Comparison of ENCODE assay signal across 8 cellular contexts in the genomic region with DNA sequence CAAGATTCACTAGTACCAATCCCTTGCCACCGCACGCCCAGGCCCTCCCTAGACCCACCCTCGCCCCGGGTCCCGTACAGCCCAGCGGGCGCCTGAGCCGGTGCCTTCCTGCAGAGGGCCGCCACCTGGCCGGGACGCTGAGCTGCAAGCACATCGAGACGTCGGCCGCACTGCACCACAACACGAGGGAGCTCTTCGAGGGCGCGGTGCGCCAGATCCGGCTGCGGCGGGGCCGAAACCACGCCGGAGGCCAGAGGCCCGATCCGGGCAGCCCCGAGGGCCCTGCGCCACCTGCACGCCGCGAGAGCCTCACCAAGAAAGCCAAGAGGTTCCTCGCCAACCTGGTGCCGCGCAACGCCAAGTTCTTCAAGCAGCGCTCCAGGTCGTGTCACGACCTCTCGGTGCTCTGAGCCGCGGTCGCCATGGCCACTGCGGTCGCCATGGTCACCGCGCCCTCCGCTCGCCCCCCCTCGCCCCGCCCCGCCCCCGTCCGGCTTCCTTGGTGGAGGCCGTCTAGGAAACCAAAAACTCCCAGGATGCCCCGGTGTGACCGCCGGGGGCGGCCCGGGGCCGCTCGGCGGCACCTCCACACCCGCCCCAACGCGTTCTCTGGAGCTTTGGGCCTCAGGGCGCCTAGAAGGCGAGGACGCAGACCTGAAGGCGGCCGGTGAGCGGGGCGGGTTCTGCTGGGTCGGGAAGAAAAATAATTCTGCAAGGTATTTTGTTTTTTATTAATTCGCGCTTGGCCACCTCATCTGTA. TPM values are rescaled to one million over a fixed set of nuclear protein-coding genes. Genes with fewer than 3 reads are reported as not detected.
DNase-seq lines count a peak whose midpoint lies in the region; ATAC-seq and TF ChIP-seq lines count a peak whose summit lies in the region.

No MANE protein-coding gene starts in this region.

- intact Hi-C loops in ascending aorta (cut with DNase I): loop anchor here (1.0 kb wide), 1 partner anchor 14 kb away; no protein-coding TSS in a partner anchor

- DNase-seq in DMS53 (lab: John Stamatoyannopoulos, UW): peak; percentile 90
- peak; percentile 94 for DNase-seq in Karpas-422
- peak; percentile 53 for DNase-seq in T follicular helper cell (ENCODE audit: low read depth)
- peak in 1 of 2 donors; percentile 88 for DNase-seq in ascending aorta (ENCODE audit: low spot score in 2 of 2)
- DNase-seq in stimulated activated CD4-positive, alpha-beta T cell treated with anti-CD3 and anti-CD28 coated beads, Interleukin-12 subunit alpha, Interleukin-12 subunit beta, amount 100 ng/mL, for 24 hours (ENCODE audit: low read depth in 2 of 2): peak; percentile 33 to 66
- DNase-seq in SIG-M5 treated with dmso at 0.1 percent for 504 hours (lab: John Stamatoyannopoulos, UW; ENCODE audit: unreplicated experiment): no peak

- H3K79me2 ChIP-seq in Karpas-422 (ENCODE audit: low read length): no peaks in the 10 kb centered on the region

- peak overlapping the region; percentile 88 for H3K4me2 ChIP-seq in Karpas-422 (ENCODE audit: low read depth, low read length, poor library complexity, severe bottlenecking)

- no peaks in the 10 kb centered on the region for H3K9me2 ChIP-seq in Karpas-422 (replicated peaks; ENCODE audit: insufficient read depth, low read length)

- no peaks in the 10 kb centered on the region for H3K9me3 ChIP-seq in Karpas-422 (ENCODE audit: low read length)
- no peaks in the 10 kb centered on the region for H3K9me3 ChIP-seq in ascending aorta
- H3K9me3 ChIP-seq in iPS-15b (ENCODE audit: control insufficient read depth, insufficient read depth, low read length): no peaks in the 10 kb centered on the region

- H3K36me3 ChIP-seq in Karpas-422 (ENCODE audit: insufficient read depth, low read length): no peaks in the 10 kb centered on the region
- H3K36me3 ChIP-seq in ascending aorta: no peaks in the 10 kb centered on the region
- H3K36me3 ChIP-seq in iPS-15b (ENCODE audit: control insufficient read depth, insufficient read depth, low read length): no peaks in the 10 kb centered on the region

- peaks cover 4% of the 10 kb centered on the region; the same call in 1 of the 2 replicates for H3K27me3 ChIP-seq in Karpas-422 (ENCODE audit: low read length)
- H3K27me3 ChIP-seq in ascending aorta: no peaks in the 10 kb centered on the region
- H3K27me3 ChIP-seq in iPS-15b (ENCODE audit: control insufficient read depth, insufficient read depth, low read length): peaks cover 32% of the 10 kb centered on the region

- peak overlapping the region; percentile 72 for H2AFZ ChIP-seq in Karpas-422 (ENCODE audit: low read length)

- H3K27ac ChIP-seq in Karpas-422 (ENCODE audit: low read length) (peak overlapping the region; percentile 95), ascending aorta (peak overlapping the region; percentile 22 to 59)

- H3K4me3 ChIP-seq in Karpas-422 (ENCODE audit: low read length) (peak overlapping the region; percentile 65), ascending aorta (peak overlapping the region; percentile 53 to 68), iPS-15b (ENCODE audit: low read depth, low read length) (peak overlapping the region; percentile 64)

- H4K20me1 ChIP-seq in Karpas-422 (ENCODE audit: insufficient read depth, low read depth, low read length): peaks cover 15% of the 10 kb centered on the region; the same call in 1 of the 2 replicates

- H3K4me1 ChIP-seq in Karpas-422 (ENCODE audit: low read length) (peaks cover 80% of the 10 kb centered on the region), ascending aorta (peaks cover 3 to 5% of the 10 kb centered on the region in 2 donors), iPS-15b (ENCODE audit: control insufficient read depth, insufficient read depth, low read length) (peaks cover 18% of the 10 kb centered on the region)

- peak; percentile 36 for ATAC-seq in GM21515 (IDR thresholded peaks at IDR 0.05; ENCODE audit: unreplicated experiment)

- H3K9ac ChIP-seq in Karpas-422 (ENCODE audit: low read length) (peak overlapping the region; percentile 68), iPS-15b (ENCODE audit: low read depth, low read length) (peak overlapping the region; percentile 62)

- TF ChIP-seq CTCF in ascending aorta (IDR thresholded peaks at IDR 0.05): no peak

RNA-seq across cellular contexts. Expression of gene REM2, which starts 3.7 kb away (rescaled TPM):
- total RNA-seq in Karpas-422 (2014; rRNA removed; shearing (Covaris generic); ENCODE audit: low replicate concordance): 0.51 TPM in 1 of 2 replicates, not detected in the other
- total RNA-seq in ascending aorta: 1.9 TPM

RNA-seq across cellular contexts. Expression of gene LRP10, which starts 15.1 kb away (rescaled TPM):
- 34.3 and 43.1 TPM in 2 replicates for total RNA-seq in Karpas-422 (2014; rRNA removed; shearing (Covaris generic); ENCODE audit: low replicate concordance)
- 214 TPM for total RNA-seq in ascending aorta

RNA-seq across cellular contexts. Expression of gene RBM23, which starts 32.3 kb away (rescaled TPM):
- total RNA-seq in Karpas-422 (2014; rRNA removed; shearing (Covaris generic); ENCODE audit: low replicate concordance): 67.7 and 79.1 TPM in 2 replicates
- total RNA-seq in ascending aorta: 113 TPM

RNA-seq across cellular contexts. Expression of gene PRMT5, which starts 42.5 kb away (rescaled TPM):
- 116 and 152 TPM in 2 replicates for total RNA-seq in Karpas-422 (2014; rRNA removed; shearing (Covaris generic); ENCODE audit: low replicate concordance)
- 118 TPM for total RNA-seq in ascending aorta

RNA-seq across cellular contexts. Expression of gene MMP14, which starts 50.3 kb away (rescaled TPM):
- total RNA-seq in Karpas-422 (2014; rRNA removed; shearing (Covaris generic); ENCODE audit: low replicate concordance): 0.72 and 1.9 TPM in 2 replicates
- 178 TPM for total RNA-seq in ascending aorta
